12 cellular contexts compared by ENCODE assay signal in genomic region chr17:19650826-19651225, GRCh38. TPM values are rescaled to one million over a fixed set of nuclear protein-coding genes. Genes with fewer than 3 reads are reported as not detected.
DNase-seq lines count a peak whose midpoint lies in the region; ATAC-seq and TF ChIP-seq lines count a peak whose summit lies in the region.
"Had no signal": no experiment of that assay in that cellular context is flagged by ENCODE, and none has a peak within 500 bp of the region (broad histone marks: within the 10 kb centered on the region; RNA-seq: fewer than 3 reads in every experiment).

No MANE protein-coding gene starts in this region.

- H3K27ac ChIP-seq in BLaER1 (no peak overlapping the region), coronary artery (no peak overlapping the region), tibial nerve (peak overlapping the region in 2 of 4 donors; percentile 98 to 99)

- H3K27me3 ChIP-seq in BLaER1 (no peaks in the 10 kb centered on the region), tibial nerve (no peaks in the 10 kb centered on the region)

- H3K9ac ChIP-seq in BLaER1 = no peak overlapping the region

- no peak overlapping the region for H3K27ac Mint-ChIP-seq in natural killer cell treated with Interleukin-12 subunit alpha and Interleukin-12 subunit beta and Interleukin-15 and Interleukin-18, amount 100 ng/mL, for 72 hours

- H3K9me3 ChIP-seq in BLaER1 = peaks cover 28% of the 10 kb centered on the region
- no peaks in the 10 kb centered on the region for H3K9me3 ChIP-seq in tibial nerve

- peaks cover 41% of the 10 kb centered on the region for H3K36me3 ChIP-seq in BLaER1
- peaks cover 0 to 28% (median 0%) of the 10 kb centered on the region in 3 donors for H3K36me3 ChIP-seq in tibial nerve

- ATAC-seq in natural killer cell treated with Interleukin-12 subunit alpha and Interleukin-12 subunit beta and Interleukin-15 and Interleukin-18, amount 100 ng/mL, for 72 hours = no peak
- no peak for ATAC-seq in HG03095 (IDR thresholded peaks at IDR 0.05; ENCODE audit: unreplicated experiment)
- no peak for ATAC-seq in GM18520 (IDR thresholded peaks at IDR 0.05; ENCODE audit: unreplicated experiment)

- DNase-seq in LoVo (ENCODE audit: low spot score) = peak; percentile 22
- DNase-seq in coronary artery (ENCODE audit: low spot score) = no peak
- no peak for DNase-seq in natural killer cell treated with Interleukin-12 subunit alpha and Interleukin-12 subunit beta and Interleukin-15 and Interleukin-18, amount 100 ng/mL, for 72 hours (ENCODE audit: low spot score)
- DNase-seq in tibial nerve (ENCODE audit: low spot score in 2 of 2) = no peak
- DNase-seq in NCI-H1092 (lab: John Stamatoyannopoulos, UW) = no peak
- DNase-seq: DMS79; NCI-H1417; SIG-M5; stimulated activated CD4-positive, alpha-beta T cell treated with anti-CD3 and anti-CD28 coated beads, Interleukin-1b, Interleukin-23, amount 100 ng/mL, for 48 hours had no signal

- no peaks in the 10 kb centered on the region for H3K36me3 Mint-ChIP-seq in natural killer cell treated with Interleukin-12 subunit alpha and Interleukin-12 subunit beta and Interleukin-15 and Interleukin-18, amount 100 ng/mL, for 72 hours

- peak overlapping the region; percentile 76 for H3K4me2 ChIP-seq in BLaER1

- TF ChIP-seq CTCF in coronary artery (IDR thresholded peaks at IDR 0.05) (no peak), tibial nerve (IDR thresholded peaks at IDR 0.05) (no peak)

- H3K9me3 Mint-ChIP-seq in natural killer cell treated with Interleukin-12 subunit alpha and Interleukin-12 subunit beta and Interleukin-15 and Interleukin-18, amount 100 ng/mL, for 72 hours = no peaks in the 10 kb centered on the region

- H3K4me1 ChIP-seq in BLaER1 = peaks cover 45% of the 10 kb centered on the region
- H3K4me1 ChIP-seq in tibial nerve = peaks cover 0 to 62% (median 39%) of the 10 kb centered on the region in 4 donors

- H3K27me3 Mint-ChIP-seq in natural killer cell treated with Interleukin-12 subunit alpha and Interleukin-12 subunit beta and Interleukin-15 and Interleukin-18, amount 100 ng/mL, for 72 hours = no peaks in the 10 kb centered on the region

- peaks cover 32 to 36% of the 10 kb centered on the region in 2 donors for H3K4me1 Mint-ChIP-seq in natural killer cell treated with Interleukin-12 subunit alpha and Interleukin-12 subunit beta and Interleukin-15 and Interleukin-18, amount 100 ng/mL, for 72 hours (ENCODE audit: low read depth in 2 of 2)

- TF ChIP-seq EP300 in tibial nerve (IDR thresholded peaks at IDR 0.05) = no peak

- no peaks in the 10 kb centered on the region for H4K20me1 ChIP-seq in BLaER1

- H3K4me3 ChIP-seq in BLaER1 = no peak overlapping the region
- H3K4me3 ChIP-seq in coronary artery = peak overlapping the region; percentile 86
- peak overlapping the region in 2 of 4 donors; percentile 85 to 91 for H3K4me3 ChIP-seq in tibial nerve

- TF ChIP-seq POLR2A in tibial nerve (IDR thresholded peaks at IDR 0.05) = no peak

- H3K4me3 Mint-ChIP-seq in natural killer cell treated with Interleukin-12 subunit alpha and Interleukin-12 subunit beta and Interleukin-15 and Interleukin-18, amount 100 ng/mL, for 72 hours = peak overlapping the region; percentile 33

- 58 to 61% methylated on average over 1 of the region's 1 CpG for WGBS in tibial nerve, 2 donors

RNA-seq across cellular contexts. Expression of gene ALDH3A2, which starts 2.3 kb away (rescaled TPM):
- total RNA-seq in natural killer cell treated with Interleukin-12 subunit alpha and Interleukin-12 subunit beta and Interleukin-15 and Interleukin-18, amount 100 ng/mL, for 72 hours = 10 to 100 TPM; 22.3 to 31.6 TPM
- 100 to 1,000 TPM in 2 of 4 donors, 10 to 100 TPM in 2; 84.3 to 152 (median 105) TPM for total RNA-seq in tibial nerve
